In the genomic region with DNA sequence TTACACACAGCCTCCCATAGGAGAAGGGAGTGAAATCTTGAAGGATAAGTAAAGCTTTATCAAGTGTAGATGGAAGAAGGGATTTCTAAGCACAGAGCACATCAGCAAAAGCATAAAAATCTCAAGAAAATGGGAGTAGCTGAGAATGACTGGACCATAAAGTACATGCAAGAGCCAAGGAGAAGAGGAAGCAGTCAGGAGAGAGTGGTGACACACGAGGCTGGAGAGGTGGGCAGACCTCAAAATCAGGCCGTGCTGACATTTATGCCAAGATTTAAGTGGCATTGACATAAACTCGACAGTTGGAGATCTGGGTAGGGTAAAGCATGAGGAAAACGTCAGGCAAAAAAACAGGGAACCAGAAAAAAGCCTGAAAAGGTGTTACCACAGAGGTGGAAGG, we compare ENCODE assay signal across 12 cellular contexts.
"Had no signal": no experiment of that assay in that cellular context is flagged by ENCODE, and none has a peak within 500 bp of the region (broad histone marks: within the 10 kb centered on the region; RNA-seq: fewer than 3 reads in every experiment).

No MANE protein-coding gene starts in this region.

- ATAC-seq: activated CD4-positive, CD25-positive, alpha-beta regulatory T cell treated with anti-CD3 and anti-CD28 coated beads, Interleukin-2, amount 50 U/mL, for 24 hours; left colon had no signal

- DNase-seq: activated CD4-positive, alpha-beta T cell treated with anti-CD3 and anti-CD28 coated beads, Interleukin-2, amount 50 U/mL, for 1 hour; activated naive CD4-positive, alpha-beta T cell; activated naive CD8-positive, alpha-beta T cell treated with anti-CD3 and anti-CD28 coated beads, Interleukin-2, amount 10 ng/mL, durations not matched to agents 7 days and 5 days; brain microvascular endothelial cell; cortex of kidney; effector CD4-positive, alpha-beta T cell; left colon; midbrain; stimulated activated CD4-positive, alpha-beta T cell treated with anti-CD3 and anti-CD28 coated beads, Interleukin-4, amount 100 ng/mL, for 1 hour; stimulated activated naive CD4-positive, alpha-beta T cell; tibial artery had no signal
